In the genomic region with DNA sequence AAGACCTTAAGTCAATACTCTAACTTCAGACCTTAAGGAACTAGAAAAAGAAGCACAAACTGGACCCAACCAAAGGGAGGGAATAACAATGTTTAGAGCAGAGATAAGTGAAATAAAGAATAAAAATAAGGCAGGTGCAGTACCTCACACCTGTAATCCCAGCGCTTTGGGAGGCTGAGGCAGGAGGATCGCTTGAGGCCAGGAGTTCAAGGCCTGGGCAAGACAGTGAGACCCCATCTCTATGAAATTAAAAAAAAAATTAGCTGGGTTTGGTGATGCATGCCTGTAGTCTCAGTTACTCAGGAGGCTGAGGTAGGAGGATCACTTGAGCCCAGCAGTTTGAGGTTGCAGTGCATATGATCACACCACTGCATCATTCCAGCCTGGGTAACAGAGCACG, we compare ENCODE assay signal across 17 cellular contexts. TPM values are rescaled to one million over a fixed set of nuclear protein-coding genes. Genes with fewer than 3 reads are reported as not detected.
A peak's percentile ranks its signal among the peaks of the same experiment; 100 is the strongest.
DNase-seq lines count a peak whose midpoint lies in the region; ATAC-seq and TF ChIP-seq lines count a peak whose summit lies in the region.
"Had no signal": no experiment of that assay in that cellular context is flagged by ENCODE, and none has a peak within 500 bp of the region (broad histone marks: within the 10 kb centered on the region; RNA-seq: fewer than 3 reads in every experiment).

No MANE protein-coding gene starts in this region.

- CTCF ChIA-PET in WTC11 (lab: Charles Lee), result no interaction called here

- H3K4me1 Mint-ChIP-seq in activated naive CD8-positive, alpha-beta T cell treated with anti-CD3 and anti-CD28 coated beads, Interleukin-2, amount 10 ng/mL, durations not matched to agents 7 days and 5 days, result peaks cover 21% of the 10 kb centered on the region
- peaks cover 25% of the 10 kb centered on the region for H3K4me1 Mint-ChIP-seq in activated naive CD8-positive, alpha-beta T cell treated with anti-CD3 and anti-CD28 coated beads, Interleukin-2, amount 50 U/mL, for 24 hours
- peaks cover 3% of the 10 kb centered on the region for H3K4me1 Mint-ChIP-seq in WTC11
- H3K4me1 Mint-ChIP-seq in dendritic cell treated with granulocyte-macrophage colony-stimulating factor and Interleukin-4, amounts not matched to agents 40 ng/mL and 50 ng/mL, for 4 days (ENCODE audit: low read depth), result peaks cover 36% of the 10 kb centered on the region

- peaks cover 43% of the 10 kb centered on the region for H3K36me3 Mint-ChIP-seq in activated naive CD8-positive, alpha-beta T cell treated with anti-CD3 and anti-CD28 coated beads, Interleukin-2, amount 10 ng/mL, durations not matched to agents 7 days and 5 days
- H3K36me3 Mint-ChIP-seq in activated naive CD8-positive, alpha-beta T cell treated with anti-CD3 and anti-CD28 coated beads, Interleukin-2, amount 50 U/mL, for 24 hours (ENCODE audit: low read depth), result peaks cover 28% of the 10 kb centered on the region
- H3K36me3 Mint-ChIP-seq in WTC11, result 0 out of 2 replicates have a peak, but pooled peaks cover 5% of the 10 kb centered on the region
- peaks cover 77% of the 10 kb centered on the region for H3K36me3 Mint-ChIP-seq in dendritic cell treated with granulocyte-macrophage colony-stimulating factor and Interleukin-4, amounts not matched to agents 40 ng/mL and 50 ng/mL, for 4 days (ENCODE audit: low read depth)

- H3K9me3 Mint-ChIP-seq in activated naive CD8-positive, alpha-beta T cell treated with anti-CD3 and anti-CD28 coated beads, Interleukin-2, amount 10 ng/mL, durations not matched to agents 7 days and 5 days, result no peaks in the 10 kb centered on the region
- H3K9me3 Mint-ChIP-seq in activated naive CD8-positive, alpha-beta T cell treated with anti-CD3 and anti-CD28 coated beads, Interleukin-2, amount 50 U/mL, for 24 hours, result no peaks in the 10 kb centered on the region
- no peaks in the 10 kb centered on the region for H3K9me3 Mint-ChIP-seq in WTC11
- H3K9me3 Mint-ChIP-seq in dendritic cell treated with granulocyte-macrophage colony-stimulating factor and Interleukin-4, amounts not matched to agents 40 ng/mL and 50 ng/mL, for 4 days, result no peaks in the 10 kb centered on the region
- H3K9me3 Mint-ChIP-seq: CD4-positive, alpha-beta memory T cell; GM23338; H9; HFFc6 had no signal

- in situ Hi-C loops in G401 (cut with HindIII; ENCODE audit: low sequenced_read_pairs), result no loop called here

- peak overlapping the region; percentile 38 for H3K27ac Mint-ChIP-seq in activated naive CD8-positive, alpha-beta T cell treated with anti-CD3 and anti-CD28 coated beads, Interleukin-2, amount 10 ng/mL, durations not matched to agents 7 days and 5 days
- no peak overlapping the region for H3K27ac Mint-ChIP-seq in activated naive CD8-positive, alpha-beta T cell treated with anti-CD3 and anti-CD28 coated beads, Interleukin-2, amount 50 U/mL, for 24 hours
- no peak overlapping the region for H3K27ac Mint-ChIP-seq in WTC11
- peak overlapping the region; percentile 13 for H3K27ac Mint-ChIP-seq in dendritic cell treated with granulocyte-macrophage colony-stimulating factor and Interleukin-4, amounts not matched to agents 40 ng/mL and 50 ng/mL, for 4 days
- H3K27ac Mint-ChIP-seq: GM23338, H9, HFFc6 had no signal

- ATAC-seq in activated naive CD8-positive, alpha-beta T cell treated with anti-CD3 and anti-CD28 coated beads, Interleukin-2, amount 10 ng/mL, durations not matched to agents 7 days and 5 days (ENCODE audit: low read depth), result no peak
- ATAC-seq in activated naive CD8-positive, alpha-beta T cell treated with anti-CD3 and anti-CD28 coated beads, Interleukin-2, amount 50 U/mL, for 24 hours, result no peak
- ATAC-seq in WTC11, result no peak
- ATAC-seq: GM23338, HCT116 had no signal

- POLR2A ChIA-PET in activated naive CD8-positive, alpha-beta T cell treated with anti-CD3 and anti-CD28 coated beads, Interleukin-2, amount 10 ng/mL, durations not matched to agents 7 days and 5 days (lab: Charles Lee), result interaction anchor here (0.7 kb wide), 1 partner anchor 423 kb away, joined by 3 read pairs; no protein-coding TSS in a partner anchor
- POLR2A ChIA-PET in WTC11 (lab: Charles Lee), result interaction anchor here (0.6 kb wide), 1 partner anchor 120 kb away, joined by 7 read pairs; no protein-coding TSS in a partner anchor

- TF ChIP-seq CTCF in WTC11 (IDR thresholded peaks at IDR 0.05), result no peak

- no peak overlapping the region for H3K4me3 Mint-ChIP-seq in activated naive CD8-positive, alpha-beta T cell treated with anti-CD3 and anti-CD28 coated beads, Interleukin-2, amount 10 ng/mL, durations not matched to agents 7 days and 5 days
- H3K4me3 Mint-ChIP-seq in activated naive CD8-positive, alpha-beta T cell treated with anti-CD3 and anti-CD28 coated beads, Interleukin-2, amount 50 U/mL, for 24 hours, result no peak overlapping the region
- H3K4me3 Mint-ChIP-seq in WTC11, result no peak overlapping the region
- H3K4me3 Mint-ChIP-seq in dendritic cell treated with granulocyte-macrophage colony-stimulating factor and Interleukin-4, amounts not matched to agents 40 ng/mL and 50 ng/mL, for 4 days, result no peak overlapping the region
- H3K4me3 Mint-ChIP-seq: GM23338, H9, HFFc6 had no signal

- intact Hi-C loops in dendritic cell treated with granulocyte-macrophage colony-stimulating factor and Interleukin-4, amounts not matched to agents 40 ng/mL and 50 ng/mL, for 4 days (cut with micrococcal nuclease), result no loop called here

- no peaks in the 10 kb centered on the region for H3K27me3 Mint-ChIP-seq in activated naive CD8-positive, alpha-beta T cell treated with anti-CD3 and anti-CD28 coated beads, Interleukin-2, amount 10 ng/mL, durations not matched to agents 7 days and 5 days
- H3K27me3 Mint-ChIP-seq in activated naive CD8-positive, alpha-beta T cell treated with anti-CD3 and anti-CD28 coated beads, Interleukin-2, amount 50 U/mL, for 24 hours, result no peaks in the 10 kb centered on the region
- no peaks in the 10 kb centered on the region for H3K27me3 Mint-ChIP-seq in WTC11 (ENCODE audit: low read depth)
- H3K27me3 Mint-ChIP-seq in dendritic cell treated with granulocyte-macrophage colony-stimulating factor and Interleukin-4, amounts not matched to agents 40 ng/mL and 50 ng/mL, for 4 days, result no peaks in the 10 kb centered on the region
- H3K27me3 Mint-ChIP-seq: CD4-positive, alpha-beta memory T cell had no signal

- no peak for DNase-seq in activated naive CD8-positive, alpha-beta T cell treated with anti-CD3 and anti-CD28 coated beads, Interleukin-2, amount 10 ng/mL, durations not matched to agents 7 days and 5 days
- no peak for DNase-seq in activated naive CD8-positive, alpha-beta T cell treated with anti-CD3 and anti-CD28 coated beads, Interleukin-2, amount 50 U/mL, for 24 hours
- DNase-seq in WTC11 (ENCODE audit: low spot score) (no peak), SHP77 treated with DMSO at 0.1 percent for 48 hours (lab: John Stamatoyannopoulos, UW) (no peak), G401 (ENCODE audit: low spot score) (no peak), NAMALWA (ENCODE audit: low spot score) (no peak)
- DNase-seq: C1 segment of cervical spinal cord; Calu3; CD4-positive, alpha-beta memory T cell; COR-L47; DMS53; DMS79 treated with DMSO at 0.1 percent for 48 hours; H9; HFFc6 had no signal

TF ChIP-seq in WTC11, 78 proteins besides CTCF, POLR2A, EP300 and RAD21:
- TF ChIP-seq ZNF121 (CRISPR knock-in tag; IDR thresholded peaks at IDR 0.05) (peak; percentile 7; the same call in 1 of the 2 replicates), GABPB1 (CRISPR knock-in tag; IDR thresholded peaks at IDR 0.05) (no peak)

RNA-seq across cellular contexts. Expression of a gene that starts 9.1 kb away (rescaled TPM):
- total RNA-seq in activated naive CD8-positive, alpha-beta T cell treated with anti-CD3 and anti-CD28 coated beads, Interleukin-2, amount 10 ng/mL, durations not matched to agents 7 days and 5 days, result 10 to 100 TPM; 33.6 to 35.4 TPM
- 35.4 to 37.8 TPM (median 37.4 TPM) in 3 replicates for total RNA-seq in WTC11 (2021)
- total RNA-seq in G401 (2014; rRNA removed; shearing (Covaris generic)), result 30.9 and 46.8 TPM in 2 replicates

RNA-seq across cellular contexts. Expression of a gene that starts 54.1 kb away (rescaled TPM):
- total RNA-seq in activated naive CD8-positive, alpha-beta T cell treated with anti-CD3 and anti-CD28 coated beads, Interleukin-2, amount 10 ng/mL, durations not matched to agents 7 days and 5 days, result 10 to 100 TPM; 20.6 to 21.8 TPM
- total RNA-seq in WTC11 (2021), result 10.2 to 14.5 TPM (median 11.2 TPM) in 3 replicates
- 0.98 and 4.1 TPM in 2 replicates for total RNA-seq in G401 (2014; rRNA removed; shearing (Covaris generic))

Comparison
In these comparisons a context has a peak if more than half of its experiments do, and no peak if none do; other contexts are left out.
1. H3K27ac Mint-ChIP-seq: peak in activated naive CD8-positive, alpha-beta T cell treated with anti-CD3 and anti-CD28 coated beads, Interleukin-2, amount 10 ng/mL, durations not matched to agents 7 days and 5 days (single experiment) and dendritic cell treated with granulocyte-macrophage colony-stimulating factor and Interleukin-4, amounts not matched to agents 40 ng/mL and 50 ng/mL, for 4 days (single experiment); none in activated naive CD8-positive, alpha-beta T cell treated with anti-CD3 and anti-CD28 coated beads, Interleukin-2, amount 50 U/mL, for 24 hours (single experiment) and WTC11 (single experiment).